Comparison of ENCODE assay signal across 29 cellular contexts in genomic region chr6:53573299-53573698, GRCh38. TPM values are rescaled to one million over a fixed set of nuclear protein-coding genes. Genes with fewer than 3 reads are reported as not detected.
DNase-seq lines count a peak whose midpoint lies in the region; ATAC-seq and TF ChIP-seq lines count a peak whose summit lies in the region.
"Had no signal": no experiment of that assay in that cellular context is flagged by ENCODE, and none has a peak within 500 bp of the region (broad histone marks: within the 10 kb centered on the region; RNA-seq: fewer than 3 reads in every experiment).

No MANE protein-coding gene starts in this region.

- no peaks in the 10 kb centered on the region for H3K23me2 ChIP-seq in H9 (ENCODE audit: insufficient read length, low read depth, low read length, poor library complexity, severe bottlenecking)

- no peak overlapping the region for H2AK5ac ChIP-seq in H9 (ENCODE audit: insufficient read length, low read length)

- no peak overlapping the region for H3K9ac ChIP-seq in H9 (ENCODE audit: extremely low read depth, insufficient read length, low read length)
- H3K9ac ChIP-seq in OCI-LY1 (ENCODE audit: low read length) = no peak overlapping the region
- H3K9ac ChIP-seq: BLaER1 treated with 17β-estradiol and CSF1 and Interleukin-3, amounts not matched to agents 10 nM and 100 nM; parathyroid adenoma had no signal

- TF ChIP-seq CTCF in H9 (conservative IDR thresholded peaks at IDR 0.05) = no peak
- TF ChIP-seq CTCF in OCI-LY1 (IDR thresholded peaks at IDR 0.05; ENCODE audit: low read length) = no peak
- TF ChIP-seq CTCF in osteocyte (IDR thresholded peaks at IDR 0.05) = no peak
- TF ChIP-seq CTCF in esophagus squamous epithelium (IDR thresholded peaks at IDR 0.05) = no peak

- H2BK20ac ChIP-seq in H9 (ENCODE audit: low read depth, low read length, poor library complexity, severe bottlenecking) = no peak overlapping the region

- no peak overlapping the region for H3K56ac ChIP-seq in H9 (ENCODE audit: insufficient read length, low read depth, low read length)

- no peak overlapping the region for H3K27ac ChIP-seq in H9 (ENCODE audit: insufficient read length, low read depth, low read length)
- no peak overlapping the region for H3K27ac ChIP-seq in OCI-LY1 (ENCODE audit: low read depth, low read length, poor library complexity, severe bottlenecking)
- H3K27ac ChIP-seq in esophagus squamous epithelium = no peak overlapping the region
- H3K27ac ChIP-seq: ascending aorta; BLaER1 treated with 17β-estradiol and CSF1 and Interleukin-3, amounts not matched to agents 10 nM and 100 nM; cardiac muscle cell; gastroesophageal sphincter; left lung; parathyroid adenoma; suprapubic skin; upper lobe of right lung had no signal

- H3K79me2 ChIP-seq in H9 (ENCODE audit: insufficient read depth, low read length) = no peaks in the 10 kb centered on the region
- no peaks in the 10 kb centered on the region for H3K79me2 ChIP-seq in OCI-LY1 (ENCODE audit: insufficient read depth, low read length)
- H3K79me2 ChIP-seq: parathyroid adenoma had no signal

- H3K4me1 Mint-ChIP-seq in H9 (peaks cover 5 to 6% of the 10 kb centered on the region in 2 experiments), osteocyte (ENCODE audit: unreplicated experiment) (no peaks in the 10 kb centered on the region)
- H3K4me1 Mint-ChIP-seq: activated naive CD8-positive, alpha-beta T cell treated with anti-CD3 and anti-CD28 coated beads, Interleukin-2, amount 10 ng/mL, durations not matched to agents 7 days and 5 days had no signal

- no peak overlapping the region for H3K23ac ChIP-seq in H9 (ENCODE audit: insufficient read length, low read depth, low read length)

- H3K36me3 ChIP-seq in OCI-LY1 (ENCODE audit: insufficient read depth, low read length) = no peaks in the 10 kb centered on the region
- H3K36me3 ChIP-seq in esophagus squamous epithelium = no peaks in the 10 kb centered on the region
- H3K36me3 ChIP-seq: ascending aorta; BLaER1 treated with 17β-estradiol and CSF1 and Interleukin-3, amounts not matched to agents 10 nM and 100 nM; cardiac muscle cell; gastroesophageal sphincter; left lung; suprapubic skin; upper lobe of right lung had no signal

- H3K9me3 ChIP-seq in H9 (ENCODE audit: control insufficient read depth, low read depth, low read length) = no peaks in the 10 kb centered on the region
- H3K9me3 ChIP-seq in OCI-LY1 (ENCODE audit: low read length) = no peaks in the 10 kb centered on the region
- no peaks in the 10 kb centered on the region for H3K9me3 ChIP-seq in esophagus squamous epithelium
- H3K9me3 ChIP-seq: ascending aorta; BLaER1 treated with 17β-estradiol and CSF1 and Interleukin-3, amounts not matched to agents 10 nM and 100 nM; gastroesophageal sphincter; left lung; suprapubic skin; upper lobe of right lung had no signal

- H3K79me1 ChIP-seq in H9 (ENCODE audit: insufficient read depth, low read depth, low read length, poor library complexity, severe bottlenecking) = no peaks in the 10 kb centered on the region

- intact Hi-C loops in esophagus squamous epithelium (cut with DNase I) = no loop called here

- ATAC-seq in GM19023 (IDR thresholded peaks at IDR 0.05; ENCODE audit: unreplicated experiment) = no peak
- ATAC-seq: gastroesophageal sphincter, left lung, upper lobe of right lung had no signal

- no peak overlapping the region for H3K4me2 ChIP-seq in H9 (ENCODE audit: insufficient read depth, insufficient read length, low read length)
- peak overlapping the region; percentile 33; the same call in 1 of the 2 replicates for H3K4me2 ChIP-seq in OCI-LY1 (ENCODE audit: low read length)
- H3K4me2 ChIP-seq: BLaER1 treated with 17β-estradiol and CSF1 and Interleukin-3, amounts not matched to agents 10 nM and 100 nM had no signal

- DNase-seq in ELF-1 (ENCODE audit: low read depth, low spot score) (peak; percentile 50), H9 (peak; percentile 63), iPS-NIHi11 (ENCODE audit: low spot score) (peak; percentile 47), osteocyte (ENCODE audit: extremely low spot score, unreplicated experiment) (no peak), esophagus squamous epithelium (lab: John Stamatoyannopoulos, UW) (no peak), hippocampal formation (lab: John Stamatoyannopoulos, UW) (no peak)
- DNase-seq: activated CD4-positive, CD25-positive, alpha-beta regulatory T cell; activated gamma-delta T cell; activated naive CD8-positive, alpha-beta T cell treated with anti-CD3 and anti-CD28 coated beads, Interleukin-2, amount 10 ng/mL, durations not matched to agents 7 days and 5 days; activated T-cell treated with anti-CD3 and anti-CD28 coated beads, Interleukin-2, amount 50 U/mL, for 24 hours; COR-L47; GF-D8; GOT3; hypothalamus; left lung; NCI-H1694; NCI-H774; small intestine; stimulated activated naive CD4-positive, alpha-beta T cell treated with Interleukin-2 at 50 U/mL for 16 hours; upper lobe of right lung had no signal

- H3K27me3 ChIP-seq in H9 (ENCODE audit: insufficient read depth, low read length) = no peaks in the 10 kb centered on the region
- H3K27me3 ChIP-seq in OCI-LY1 (ENCODE audit: insufficient read depth, low read length) = no peaks in the 10 kb centered on the region
- H3K27me3 ChIP-seq in esophagus squamous epithelium = no peaks in the 10 kb centered on the region
- H3K27me3 ChIP-seq: ascending aorta; BLaER1 treated with 17β-estradiol and CSF1 and Interleukin-3, amounts not matched to agents 10 nM and 100 nM; cardiac muscle cell; gastroesophageal sphincter; left lung; suprapubic skin; upper lobe of right lung had no signal

- peaks cover 2 to 5% (median 4%) of the 10 kb centered on the region in 3 experiments; a peak in 5 of 7 replicates for H3K36me3 Mint-ChIP-seq in H9 (ENCODE audit: insufficient read depth in 1 of 3, low read depth in 3 of 3)
- H3K36me3 Mint-ChIP-seq in osteocyte (ENCODE audit: unreplicated experiment) = no peaks in the 10 kb centered on the region
- H3K36me3 Mint-ChIP-seq: activated naive CD8-positive, alpha-beta T cell treated with anti-CD3 and anti-CD28 coated beads, Interleukin-2, amount 10 ng/mL, durations not matched to agents 7 days and 5 days; memory B cell had no signal

- peaks cover 3% of the 10 kb centered on the region for H3K27me3 Mint-ChIP-seq in H9 (ENCODE audit: low read depth)
- peaks cover 6% of the 10 kb centered on the region for H3K27me3 Mint-ChIP-seq in osteocyte (ENCODE audit: unreplicated experiment)

- H2BK5ac ChIP-seq in H9 (ENCODE audit: insufficient read length, low read length) = no peak overlapping the region

- H4K8ac ChIP-seq in H9 (replicated peaks; ENCODE audit: insufficient read length, low read depth, low read length) = no peak overlapping the region

- H2BK15ac ChIP-seq in H9 (ENCODE audit: low read depth, low read length) = no peak overlapping the region

- no peak overlapping the region for H4K91ac ChIP-seq in H9 (ENCODE audit: insufficient read length, low read depth, low read length)

- H2AFZ ChIP-seq in H9 (ENCODE audit: low read length) = peak overlapping the region; percentile 92
- H2AFZ ChIP-seq in OCI-LY1 (ENCODE audit: low read length) = peak overlapping the region; percentile 53; the same call in 1 of the 2 replicates
- H2AFZ ChIP-seq: parathyroid adenoma had no signal

- no peak overlapping the region for H3T11ph ChIP-seq in H9 (ENCODE audit: low read length)

- H3K27ac Mint-ChIP-seq in H9 (no peak overlapping the region; a peak in 2 of 7 replicates), osteocyte (ENCODE audit: unreplicated experiment) (no peak overlapping the region)
- H3K27ac Mint-ChIP-seq: activated naive CD8-positive, alpha-beta T cell treated with anti-CD3 and anti-CD28 coated beads, Interleukin-2, amount 10 ng/mL, durations not matched to agents 7 days and 5 days; activated T-cell treated with anti-CD3 and anti-CD28 coated beads, Interleukin-2, amount 50 U/mL, for 24 hours; memory B cell had no signal

- WGBS in H9 (ENCODE audit: extremely low coverage, insufficient read length, low lambda C conversion rate) = no CpG with 5 or more reads among the region's 14 CpGs
- 79 to 85% methylated on average over 5 to 12 of the region's 14 CpGs for WGBS in esophagus squamous epithelium, 2 donors

- no peak overlapping the region for H3K4ac ChIP-seq in H9 (ENCODE audit: low read depth, low read length)

- H3K4me3 ChIP-seq in OCI-LY1 (ENCODE audit: low read depth, low read length, poor library complexity, severe bottlenecking) (peak overlapping the region; percentile 25), esophagus squamous epithelium (no peak overlapping the region)
- H3K4me3 ChIP-seq: ascending aorta; BLaER1 treated with 17β-estradiol and CSF1 and Interleukin-3, amounts not matched to agents 10 nM and 100 nM; cardiac muscle cell; gastroesophageal sphincter; left lung; suprapubic skin; upper lobe of right lung had no signal

- no peaks in the 10 kb centered on the region for H4K20me1 ChIP-seq in H9 (ENCODE audit: control insufficient read depth, insufficient read depth, insufficient read length)
- H4K20me1 ChIP-seq in OCI-LY1 (ENCODE audit: insufficient read depth, low read length) = no peaks in the 10 kb centered on the region
- H4K20me1 ChIP-seq: BLaER1 treated with 17β-estradiol and CSF1 and Interleukin-3, amounts not matched to agents 10 nM and 100 nM had no signal

- H3K4me3 Mint-ChIP-seq in H9 (no peak overlapping the region), osteocyte (ENCODE audit: unreplicated experiment) (no peak overlapping the region)
- H3K4me3 Mint-ChIP-seq: activated naive CD8-positive, alpha-beta T cell treated with anti-CD3 and anti-CD28 coated beads, Interleukin-2, amount 10 ng/mL, durations not matched to agents 7 days and 5 days; activated T-cell treated with anti-CD3 and anti-CD28 coated beads, Interleukin-2, amount 50 U/mL, for 24 hours; memory B cell had no signal

- H3K9me2 ChIP-seq in OCI-LY1 (ENCODE audit: low read depth, low read length) = no peaks in the 10 kb centered on the region

- no peak overlapping the region; the same call in 1 of the 2 replicates for H3K14ac ChIP-seq in H9 (ENCODE audit: insufficient read depth, low read length)

- peaks cover 3% of the 10 kb centered on the region in 2 experiments; a peak in 3 of 5 replicates for H3K9me3 Mint-ChIP-seq in H9
- H3K9me3 Mint-ChIP-seq in osteocyte (ENCODE audit: unreplicated experiment) = no peaks in the 10 kb centered on the region
- H3K9me3 Mint-ChIP-seq: activated naive CD8-positive, alpha-beta T cell treated with anti-CD3 and anti-CD28 coated beads, Interleukin-2, amount 10 ng/mL, durations not matched to agents 7 days and 5 days; activated T-cell treated with anti-CD3 and anti-CD28 coated beads, Interleukin-2, amount 50 U/mL, for 24 hours; memory B cell had no signal

- no peaks in the 10 kb centered on the region for H3K4me1 ChIP-seq in H9 (ENCODE audit: insufficient read depth, low read length)
- H3K4me1 ChIP-seq in OCI-LY1 (ENCODE audit: insufficient read depth, low read length, severe bottlenecking) = peaks cover 12% of the 10 kb centered on the region
- H3K4me1 ChIP-seq in esophagus squamous epithelium = peaks cover 0 to 9% (median 6%) of the 10 kb centered on the region in 3 donors
- H3K4me1 ChIP-seq: ascending aorta, gastroesophageal sphincter, left lung, parathyroid adenoma, upper lobe of right lung had no signal

- no peak overlapping the region for H4K5ac ChIP-seq in H9 (ENCODE audit: insufficient read length, low read depth, low read length)

- H3F3A ChIP-seq in OCI-LY1 (ENCODE audit: insufficient read depth, low read length) = no peaks in the 10 kb centered on the region

- H2BK12ac ChIP-seq in H9 (ENCODE audit: insufficient read length, low read depth, low read length) = no peak overlapping the region

- no peak overlapping the region for H3K18ac ChIP-seq in H9 (ENCODE audit: insufficient read length, low read depth, low read length)

- TF ChIP-seq POLR2A in esophagus squamous epithelium (IDR thresholded peaks at IDR 0.05) = no peak

- no peak overlapping the region for H2BK120ac ChIP-seq in H9 (ENCODE audit: low read depth, low read length, poor library complexity, severe bottlenecking)

RNA-seq across cellular contexts. Expression of gene GCLC, which starts 28.4 kb away (rescaled TPM):
- 48.2 and 55.5 TPM in 2 replicates for total RNA-seq in H9 (2021)
- 36.2 and 43.7 TPM in 2 replicates for total RNA-seq in osteocyte
- 100 to 1,000 TPM in 2 of 4 donors, 10 to 100 TPM in 2; 71.0 to 121 (median 105) TPM for total RNA-seq in esophagus squamous epithelium

Comparison
In these comparisons a context has a peak if more than half of its experiments do, and no peak if none do; other contexts are left out.
1. DNase-seq: peak in ELF-1 (single experiment), H9 (single experiment) and iPS-NIHi11 (single experiment); none in osteocyte (single experiment), esophagus squamous epithelium (single experiment) and hippocampal formation (0 of 2).